Comparison of ENCODE assay signal across 8 cellular contexts in the genomic region with DNA sequence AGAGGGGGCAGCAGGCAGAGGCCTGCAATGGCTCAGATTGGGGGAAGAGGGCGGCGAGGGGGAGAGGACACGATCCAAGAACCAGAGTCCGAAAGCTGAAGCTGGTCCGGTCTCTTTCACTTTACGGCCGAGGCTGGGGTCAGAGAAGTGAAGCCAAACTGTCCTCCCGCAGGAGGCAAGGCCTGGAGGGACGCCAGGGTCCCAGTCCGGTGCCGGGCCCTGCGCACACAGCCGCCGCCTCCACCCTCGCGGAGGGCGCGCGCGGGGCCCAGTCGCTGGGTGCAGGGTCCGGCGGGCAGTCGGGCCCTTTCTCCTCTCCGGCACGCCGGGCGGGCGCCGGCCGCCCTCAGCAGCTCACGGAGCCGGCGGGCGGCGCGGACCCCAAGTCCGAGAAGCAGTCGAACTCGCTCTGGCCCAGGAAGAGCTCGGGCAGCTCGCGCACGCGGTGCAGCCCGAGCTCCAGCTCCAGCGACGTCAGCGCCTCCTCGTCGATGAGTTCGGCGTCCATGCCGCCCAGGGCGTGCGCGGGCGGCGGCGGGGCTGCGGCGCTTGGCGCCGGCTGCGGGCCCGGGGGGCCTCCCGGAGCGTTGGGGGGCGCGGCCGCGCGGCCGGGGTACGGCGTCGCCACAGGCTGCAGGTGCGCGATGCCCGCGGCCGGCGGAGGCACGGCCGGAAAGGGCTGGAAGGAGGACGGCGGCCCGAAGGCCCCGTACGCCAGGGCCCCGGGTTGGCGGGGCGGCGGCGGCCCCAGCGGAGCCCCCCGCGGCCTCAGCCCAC. TPM values are rescaled to one million over a fixed set of nuclear protein-coding genes. Genes with fewer than 3 reads are reported as not detected.
DNase-seq lines count a peak whose midpoint lies in the region; ATAC-seq and TF ChIP-seq lines count a peak whose summit lies in the region.

No MANE protein-coding gene starts in this region.

- H3K27ac ChIP-seq in lower lobe of right lung = peak overlapping the region; percentile 90

- peak in 1 of 2 donors; percentile 4 for ATAC-seq in lower lobe of right lung
- no peak for ATAC-seq in GM18868 (IDR thresholded peaks at IDR 0.05; ENCODE audit: unreplicated experiment)

- peaks cover 21% of the 10 kb centered on the region for H3K27me3 Mint-ChIP-seq in dendritic cell treated with granulocyte-macrophage colony-stimulating factor and Interleukin-4, amounts not matched to agents 40 ng/mL and 50 ng/mL, for 4 days
- H3K27me3 Mint-ChIP-seq in stimulated activated naive CD8-positive, alpha-beta T cell treated with anti-CD3 and anti-CD28 coated beads, Interleukin-15, Interleukin-2, amounts not matched to agents 100 ng/mL and 50 ng/mL, for 24 hours = peaks cover 17% of the 10 kb centered on the region

- intact Hi-C loops in dendritic cell treated with granulocyte-macrophage colony-stimulating factor and Interleukin-4, amounts not matched to agents 40 ng/mL and 50 ng/mL, for 4 days (cut with micrococcal nuclease) = loop anchor here (5.0 kb wide), 1 partner anchor 59 kb away; no protein-coding TSS in a partner anchor
- intact Hi-C loops in lower lobe of right lung (cut with DNase I) = no loop called here

- no peaks in the 10 kb centered on the region for H3K36me3 ChIP-seq in H7 (replicated peaks; ENCODE audit: control insufficient read depth, insufficient read depth, low read length)
- no peaks in the 10 kb centered on the region for H3K36me3 ChIP-seq in lower lobe of right lung

- H3K4me1 ChIP-seq in lower lobe of right lung = peaks cover 20% of the 10 kb centered on the region

- TF ChIP-seq CTCF in AG10803 (conservative IDR thresholded peaks at IDR 0.05; ENCODE audit: low read length) = no peak
- TF ChIP-seq CTCF in lower lobe of right lung (IDR thresholded peaks at IDR 0.05) = no peak

- H3K27me3 ChIP-seq in H7 (ENCODE audit: control insufficient read depth, insufficient read depth, low read length) (peaks cover 28% of the 10 kb centered on the region), lower lobe of right lung (ENCODE audit: low read depth) (no peaks in the 10 kb centered on the region)

- H3K4me1 Mint-ChIP-seq in dendritic cell treated with granulocyte-macrophage colony-stimulating factor and Interleukin-4, amounts not matched to agents 40 ng/mL and 50 ng/mL, for 4 days (ENCODE audit: low read depth) = peaks cover 26% of the 10 kb centered on the region
- peaks cover 16% of the 10 kb centered on the region for H3K4me1 Mint-ChIP-seq in stimulated activated naive CD8-positive, alpha-beta T cell treated with anti-CD3 and anti-CD28 coated beads, Interleukin-15, Interleukin-2, amounts not matched to agents 100 ng/mL and 50 ng/mL, for 24 hours (ENCODE audit: low read depth)

- no peaks in the 10 kb centered on the region for H3K9me3 Mint-ChIP-seq in dendritic cell treated with granulocyte-macrophage colony-stimulating factor and Interleukin-4, amounts not matched to agents 40 ng/mL and 50 ng/mL, for 4 days
- no peaks in the 10 kb centered on the region for H3K9me3 Mint-ChIP-seq in stimulated activated naive CD8-positive, alpha-beta T cell treated with anti-CD3 and anti-CD28 coated beads, Interleukin-15, Interleukin-2, amounts not matched to agents 100 ng/mL and 50 ng/mL, for 24 hours

- H3K36me3 Mint-ChIP-seq in dendritic cell treated with granulocyte-macrophage colony-stimulating factor and Interleukin-4, amounts not matched to agents 40 ng/mL and 50 ng/mL, for 4 days (ENCODE audit: low read depth) = no peaks in the 10 kb centered on the region
- H3K36me3 Mint-ChIP-seq in stimulated activated naive CD8-positive, alpha-beta T cell treated with anti-CD3 and anti-CD28 coated beads, Interleukin-15, Interleukin-2, amounts not matched to agents 100 ng/mL and 50 ng/mL, for 24 hours (ENCODE audit: low read depth) = no peaks in the 10 kb centered on the region

- peak overlapping the region; percentile 73 for H3K4me3 Mint-ChIP-seq in dendritic cell treated with granulocyte-macrophage colony-stimulating factor and Interleukin-4, amounts not matched to agents 40 ng/mL and 50 ng/mL, for 4 days
- peak overlapping the region; percentile 78 for H3K4me3 Mint-ChIP-seq in stimulated activated naive CD8-positive, alpha-beta T cell treated with anti-CD3 and anti-CD28 coated beads, Interleukin-15, Interleukin-2, amounts not matched to agents 100 ng/mL and 50 ng/mL, for 24 hours

- H3K4me3 ChIP-seq in AG10803 (ENCODE audit: low read length) (peak overlapping the region; percentile 60), H7 (ENCODE audit: insufficient read depth, low read depth, low read length) (peak overlapping the region; percentile 57), lower lobe of right lung (peak overlapping the region; percentile 73)

- peak; percentile 35 for DNase-seq in AG10803 (ENCODE audit: low read depth)
- DNase-seq in H7 = peak; percentile 79
- peak in 3 of 5 experiments; percentile 16 to 59 (median 25) for DNase-seq in T-helper 2 cell
- DNase-seq in lower lobe of right lung = peak; percentile 69
- DNase-seq in dedifferentiated amniotic fluid mesenchymal stem cell (ENCODE audit: extremely low spot score) = no peak

- peak overlapping the region; percentile 79 for H3K27ac Mint-ChIP-seq in dendritic cell treated with granulocyte-macrophage colony-stimulating factor and Interleukin-4, amounts not matched to agents 40 ng/mL and 50 ng/mL, for 4 days
- H3K27ac Mint-ChIP-seq in stimulated activated naive CD8-positive, alpha-beta T cell treated with anti-CD3 and anti-CD28 coated beads, Interleukin-15, Interleukin-2, amounts not matched to agents 100 ng/mL and 50 ng/mL, for 24 hours = peak overlapping the region; percentile 77

- H3K9me3 ChIP-seq in lower lobe of right lung = no peaks in the 10 kb centered on the region

RNA-seq across cellular contexts. Expression of a gene that starts 0.7 kb away (rescaled TPM):
- total RNA-seq in H7 (2014; rRNA removed; shearing (Covaris generic)) = 13.9 and 15.7 TPM in 2 replicates
- total RNA-seq in lower lobe of right lung = 13.9 TPM
